ENCODE assay signal across 9 cellular contexts in the genomic region with DNA sequence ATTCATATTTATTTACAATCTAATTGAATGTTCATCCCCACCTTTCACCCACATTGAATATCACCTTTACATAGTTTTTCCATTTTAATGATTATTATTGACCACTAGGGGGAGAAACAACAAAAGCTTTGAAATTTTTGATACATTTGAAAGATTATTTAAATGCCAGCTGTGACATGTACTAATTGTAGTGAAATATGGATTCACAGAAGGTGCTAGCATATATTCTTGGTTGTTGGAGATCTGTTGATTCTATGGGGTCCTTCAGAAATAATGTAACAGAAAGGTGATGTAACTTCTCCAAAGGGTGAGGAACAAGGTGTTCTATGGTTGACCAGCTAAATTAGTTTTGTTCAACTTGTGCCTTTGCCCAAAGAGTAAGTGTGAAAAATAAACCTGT. TPM values are rescaled to one million over a fixed set of nuclear protein-coding genes. Genes with fewer than 3 reads are reported as not detected.
DNase-seq lines count a peak whose midpoint lies in the region; ATAC-seq and TF ChIP-seq lines count a peak whose summit lies in the region.
"Had no signal": no experiment of that assay in that cellular context is flagged by ENCODE, and none has a peak within 500 bp of the region (broad histone marks: within the 10 kb centered on the region; RNA-seq: fewer than 3 reads in every experiment).

No MANE protein-coding gene starts in this region.

- no peak for TF ChIP-seq POLR2A in spleen (IDR thresholded peaks at IDR 0.05)

- H3K9me3 ChIP-seq in BE2C, result no peaks in the 10 kb centered on the region
- H3K9me3 ChIP-seq in PC-3 (ENCODE audit: low read length), result no peaks in the 10 kb centered on the region
- no peaks in the 10 kb centered on the region for H3K9me3 ChIP-seq in spleen

- TF ChIP-seq CTCF in BE2C (IDR thresholded peaks at IDR 0.05; ENCODE audit: low read depth, low read length) (peak; percentile 36; the same call in 1 of the 2 replicates), PC-3 (conservative IDR thresholded peaks at IDR 0.05; ENCODE audit: low read depth, low read length) (peak; percentile 87), fibroblast of the aortic adventitia (IDR thresholded peaks at IDR 0.05; ENCODE audit: insufficient read depth, low read length) (peak; percentile 48), spleen (IDR thresholded peaks at IDR 0.05 in 8 of 11, conservative IDR thresholded peaks at IDR 0.05 in 3 of 11) (peak; percentile 20 to 69 (median 54))

- H3K4me1 ChIP-seq in BE2C, result no peaks in the 10 kb centered on the region
- no peaks in the 10 kb centered on the region for H3K4me1 ChIP-seq in PC-3 (ENCODE audit: insufficient read depth, low read length)
- H3K4me1 ChIP-seq in spleen, result peaks cover 0 to 5% (median 0%) of the 10 kb centered on the region in 6 donors

- no peaks in the 10 kb centered on the region for H3K9me2 ChIP-seq in PC-3 (replicated peaks; ENCODE audit: low read length)

- H3K79me2 ChIP-seq in PC-3 (ENCODE audit: low read length), result no peaks in the 10 kb centered on the region

- DNase-seq in BE2C, result no peak
- DNase-seq in HEK293T (ENCODE audit: extremely low spot score), result peak; percentile 12
- DNase-seq in PC-3, result peak; percentile 58
- DNase-seq in fibroblast of the aortic adventitia (ENCODE audit: low read depth), result peak; percentile 37
- DNase-seq in spleen, result no peak
- DNase-seq in T-cell, result no peak

- H3K4me1 Mint-ChIP-seq in T-cell, result no peaks in the 10 kb centered on the region

- no peak overlapping the region for H3K27ac ChIP-seq in PC-3 (ENCODE audit: low read length)
- no peak overlapping the region for H3K27ac ChIP-seq in spleen
- H3K27ac ChIP-seq: epithelial cell of prostate had no signal

- peak; percentile 38 for ATAC-seq in PC-3
- no peak for ATAC-seq in T-cell (replicated peaks in 1 of 4)
- no peak for ATAC-seq in GM18868 (IDR thresholded peaks at IDR 0.05; ENCODE audit: unreplicated experiment)
- ATAC-seq in HG02938 (IDR thresholded peaks at IDR 0.05; ENCODE audit: unreplicated experiment), result no peak

- no peak overlapping the region for H3K9ac ChIP-seq in PC-3 (ENCODE audit: low read length)

- no peaks in the 10 kb centered on the region for H3K36me3 Mint-ChIP-seq in T-cell

- no peak overlapping the region for H3K27ac Mint-ChIP-seq in T-cell

- CTCF ChIA-PET in HEK293T (lab: Yijun Ruan, JAX) (interaction anchor here (0.5 to 1.2 kb wide), 10 partner anchors 10 to 923 kb away, joined by 3 to 5 read pairs (median 4); no protein-coding TSS in a partner anchor), PC-3 (lab: Charles Lee) (interaction anchor here (0.5 to 1.0 kb wide), 4 partner anchors 52 to 574 kb away, joined by 3 to 9 read pairs (median 3); partner anchors contain the start of gene DTD2), T-cell (lab: Charles Lee) (interaction anchor here in 1 of 2 donors (0.9 to 1.6 kb wide), 7 partner anchors 52 to 1050 kb away, joined by 3 to 16 read pairs (median 5); partner anchors contain the start of gene DTD2)

- H3K4me3 Mint-ChIP-seq in T-cell, result no peak overlapping the region

- no peak overlapping the region for H2AFZ ChIP-seq in PC-3 (ENCODE audit: low read length)

- no TSS peak for BruUV-seq in PC-3 (replicated peaks; lab: Mats Ljungman, UMichigan)

- H4K20me1 ChIP-seq in PC-3 (ENCODE audit: low read length), result no peaks in the 10 kb centered on the region

- H3K27me3 Mint-ChIP-seq in T-cell, result peaks cover 3 to 12% of the 10 kb centered on the region in 2 donors

- H3F3A ChIP-seq in PC-3 (ENCODE audit: low read length, unreplicated experiment), result no peaks in the 10 kb centered on the region

- intact Hi-C loops in PC-3 (cut with micrococcal nuclease), result loop anchor here (1.0 to 10.0 kb wide), 7 partner anchors 383 to 1055 kb away; no protein-coding TSS in a partner anchor
- intact Hi-C loops in spleen (cut with DNase I; ENCODE audit: low total_unique reads), result loop anchor here (5.0 kb wide), 1 partner anchor 742 kb away; no protein-coding TSS in a partner anchor

- POLR2A ChIA-PET in HEK293T (lab: Yijun Ruan, JAX), result no interaction called here
- POLR2A ChIA-PET in PC-3 (lab: Charles Lee; ENCODE audit: unreplicated experiment), result interaction anchor here (0.5 kb wide), 1 partner anchor 497 kb away, joined by 3 read pairs; no protein-coding TSS in a partner anchor
- POLR2A ChIA-PET in T-cell (lab: Charles Lee), result no interaction called here

- H3K36me3 ChIP-seq in BE2C (no peaks in the 10 kb centered on the region), PC-3 (ENCODE audit: low read depth, low read length) (no peaks in the 10 kb centered on the region), spleen (no peaks in the 10 kb centered on the region)

- H3K4me2 ChIP-seq in PC-3 (ENCODE audit: low read length), result no peak overlapping the region

- H3K9me3 Mint-ChIP-seq in T-cell, result no peaks in the 10 kb centered on the region

- H3K27me3 ChIP-seq in BE2C (peaks cover 2% of the 10 kb centered on the region), PC-3 (ENCODE audit: low read length) (no peaks in the 10 kb centered on the region), spleen (replicated peaks in 1 of 7) (no peaks in the 10 kb centered on the region)

- no peak overlapping the region for H3K4me3 ChIP-seq in BE2C (ENCODE audit: low read depth, low read length)
- no peak overlapping the region for H3K4me3 ChIP-seq in PC-3 (ENCODE audit: low read length)
- H3K4me3 ChIP-seq in fibroblast of the aortic adventitia (ENCODE audit: low read depth, low read length), result no peak overlapping the region
- H3K4me3 ChIP-seq in spleen, result no peak overlapping the region

TF ChIP-seq in HEK293T, 16 proteins besides CTCF, POLR2A, EP300 and RAD21:
- TF ChIP-seq SUZ12 (IDR thresholded peaks at IDR 0.05), result no peak
- TF ChIP-seq PKNOX1 (IDR thresholded peaks at IDR 0.05), result peak; percentile 59
- TF ChIP-seq ZNF384 (IDR thresholded peaks at IDR 0.05), result no peak

RNA-seq across cellular contexts. Expression of gene GPR33, which starts 22.4 kb away (rescaled TPM):
- not detected for polyA plus RNA-seq in BE2C (2012; ENCODE audit: insufficient read depth, insufficient read length, low read depth)
- total RNA-seq in PC-3 (2014; rRNA removed) (not detected in 2 replicates), fibroblast of the aortic adventitia (ENCODE audit: low replicate concordance) (not detected in 2 replicates), spleen (not detected), T-cell (not detected)
- polyA plus RNA-seq in spleen, result not detected

RNA-seq across cellular contexts. Expression of gene NUBPL, which starts 51.0 kb away (rescaled TPM):
- polyA plus RNA-seq in BE2C (2012; ENCODE audit: insufficient read depth, insufficient read length, low read depth), result 7.4 TPM
- total RNA-seq in PC-3 (2014; rRNA removed) (9.0 and 14.9 TPM in 2 replicates), fibroblast of the aortic adventitia (ENCODE audit: low replicate concordance) (10.5 and 18.9 TPM in 2 replicates), spleen (10 to 100 TPM; 12.3 to 28.2 (median 18.0) TPM), T-cell (10 to 100 TPM in 3 of 5 donors, 1 to 10 TPM in 2; 6.8 to 11.0 (median 10.2) TPM)
- 1 to 10 TPM; 4.1 to 5.5 (median 4.9) TPM for polyA plus RNA-seq in spleen

RNA-seq across cellular contexts. Expression of gene DTD2, which starts 52.9 kb away (rescaled TPM):
- 14.1 TPM for polyA plus RNA-seq in BE2C (2012; ENCODE audit: insufficient read depth, insufficient read length, low read depth)
- 35.9 and 36.8 TPM in 2 replicates for total RNA-seq in PC-3 (2014; rRNA removed)
- 20.6 and 44.6 TPM in 2 replicates for total RNA-seq in fibroblast of the aortic adventitia (ENCODE audit: low replicate concordance)
- total RNA-seq in spleen, result 10 to 100 TPM; 14.2 to 27.7 (median 18.3) TPM
- polyA plus RNA-seq in spleen, result 10 to 100 TPM in 1 of 3 donors, 1 to 10 TPM in 2; 5.6 to 15.4 (median 9.8) TPM
- 10 to 100 TPM; 11.3 to 23.6 (median 18.1) TPM for total RNA-seq in T-cell

Comparison
In these comparisons a context has a peak if more than half of its experiments do, and no peak if none do; other contexts are left out.
1. DNase-seq: peak in HEK293T (single experiment), PC-3 (single experiment) and fibroblast of the aortic adventitia (single experiment); none in BE2C (single experiment), spleen (single experiment) and T-cell (0 of 34).
2. CTCF ChIP-seq: peak in every context shown above with its lines; median percentile 87 in PC-3; 54 in spleen; 48 in fibroblast of the aortic adventitia; 36 in BE2C.